2 cellular contexts compared by ENCODE assay signal in genomic region chr1:181083842-181084605, GRCh38.
A peak's percentile ranks its signal among the peaks of the same experiment; 100 is the strongest.
TF ChIP-seq lines count a peak whose summit lies in the region.

No MANE protein-coding gene starts in this region.

TF ChIP-seq in K562, 482 proteins besides CTCF, POLR2A, EP300 and RAD21 (continued from another document and continues in another):
- TF ChIP-seq, protein P1, sequence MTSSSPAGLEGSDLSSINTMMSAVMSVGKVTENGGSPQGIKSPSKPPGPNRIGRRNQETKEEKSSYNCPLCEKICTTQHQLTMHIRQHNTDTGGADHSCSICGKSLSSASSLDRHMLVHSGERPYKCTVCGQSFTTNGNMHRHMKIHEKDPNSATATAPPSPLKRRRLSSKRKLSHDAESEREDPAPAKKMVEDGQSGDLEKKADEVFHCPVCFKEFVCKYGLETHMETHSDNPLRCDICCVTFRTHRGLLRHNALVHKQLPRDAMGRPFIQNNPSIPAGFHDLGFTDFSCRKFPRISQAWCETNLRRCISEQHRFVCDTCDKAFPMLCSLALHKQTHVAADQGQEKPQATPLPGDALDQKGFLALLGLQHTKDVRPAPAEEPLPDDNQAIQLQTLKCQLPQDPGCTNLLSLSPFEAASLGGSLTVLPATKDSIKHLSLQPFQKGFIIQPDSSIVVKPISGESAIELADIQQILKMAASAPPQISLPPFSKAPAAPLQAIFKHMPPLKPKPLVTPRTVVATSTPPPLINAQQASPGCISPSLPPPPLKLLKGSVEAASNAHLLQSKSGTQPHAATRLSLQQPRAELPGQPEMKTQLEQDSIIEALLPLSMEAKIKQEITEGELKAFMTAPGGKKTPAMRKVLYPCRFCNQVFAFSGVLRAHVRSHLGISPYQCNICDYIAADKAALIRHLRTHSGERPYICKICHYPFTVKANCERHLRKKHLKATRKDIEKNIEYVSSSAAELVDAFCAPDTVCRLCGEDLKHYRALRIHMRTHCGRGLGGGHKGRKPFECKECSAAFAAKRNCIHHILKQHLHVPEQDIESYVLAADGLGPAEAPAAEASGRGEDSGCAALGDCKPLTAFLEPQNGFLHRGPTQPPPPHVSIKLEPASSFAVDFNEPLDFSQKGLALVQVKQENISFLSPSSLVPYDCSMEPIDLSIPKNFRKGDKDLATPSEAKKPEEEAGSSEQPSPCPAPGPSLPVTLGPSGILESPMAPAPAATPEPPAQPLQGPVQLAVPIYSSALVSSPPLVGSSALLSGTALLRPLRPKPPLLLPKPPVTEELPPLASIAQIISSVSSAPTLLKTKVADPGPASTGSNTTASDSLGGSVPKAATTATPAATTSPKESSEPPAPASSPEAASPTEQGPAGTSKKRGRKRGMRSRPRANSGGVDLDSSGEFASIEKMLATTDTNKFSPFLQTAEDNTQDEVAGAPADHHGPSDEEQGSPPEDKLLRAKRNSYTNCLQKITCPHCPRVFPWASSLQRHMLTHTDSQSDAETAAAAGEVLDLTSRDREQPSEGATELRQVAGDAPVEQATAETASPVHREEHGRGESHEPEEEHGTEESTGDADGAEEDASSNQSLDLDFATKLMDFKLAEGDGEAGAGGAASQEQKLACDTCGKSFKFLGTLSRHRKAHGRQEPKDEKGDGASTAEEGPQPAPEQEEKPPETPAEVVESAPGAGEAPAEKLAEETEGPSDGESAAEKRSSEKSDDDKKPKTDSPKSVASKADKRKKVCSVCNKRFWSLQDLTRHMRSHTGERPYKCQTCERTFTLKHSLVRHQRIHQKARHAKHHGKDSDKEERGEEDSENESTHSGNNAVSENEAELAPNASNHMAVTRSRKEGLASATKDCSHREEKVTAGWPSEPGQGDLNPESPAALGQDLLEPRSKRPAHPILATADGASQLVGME (CRISPR knock-in tag; IDR thresholded peaks at IDR 0.05), result no peak
- TF ChIP-seq WHSC1 (IDR thresholded peaks at IDR 0.05; ENCODE audit: low read length) (no peak), THRAP3 (IDR thresholded peaks at IDR 0.05; ENCODE audit: borderline replicate concordance) (no peak), ZNF133 (CRISPR knock-in tag; IDR thresholded peaks at IDR 0.05) (no peak), MAZ (CRISPR knock-in tag; conservative IDR thresholded peaks at IDR 0.05 in 1 of 2, IDR thresholded peaks at IDR 0.05 in 1 of 2) (0 out of 4 replicates have a peak, but pooled peaks have one; percentile 43 to 57), TFAP4 (CRISPR knock-in tag; IDR thresholded peaks at IDR 0.05; ENCODE audit: borderline replicate concordance) (peak; percentile 93), ZNF24 (IDR thresholded peaks at IDR 0.05) (peak; percentile 21; the same call in 1 of the 2 replicates), ZNF121 (CRISPR knock-in tag; conservative IDR thresholded peaks at IDR 0.05) (peak; percentile 64), MEIS2 (IDR thresholded peaks at IDR 0.05; ENCODE audit: partially characterized antibody) (peak; percentile 52), NR2C1 (IDR thresholded peaks at IDR 0.05) (peak; percentile 13; the same call in 1 of the 2 replicates), NR2C1 (tag; IDR thresholded peaks at IDR 0.05) (no peak; the same call in 1 of the 2 replicates), CBFA2T3 (IDR thresholded peaks at IDR 0.05) (peak; percentile 50), XRCC5 (IDR thresholded peaks at IDR 0.05; ENCODE audit: low read depth, low read length) (peak; percentile 30; the same call in 1 of the 2 replicates), MCM2 (IDR thresholded peaks at IDR 0.05; ENCODE audit: low read depth) (no peak), HMGN3 (IDR thresholded peaks at IDR 0.05; ENCODE audit: borderline replicate concordance, extremely low read depth, insufficient read length, low read depth, low read length) (no peak), CHD1 (IDR thresholded peaks at IDR 0.05; ENCODE audit: low read length) (no peak), POLR2H (tag; IDR thresholded peaks at IDR 0.05; ENCODE audit: low read depth) (no peak), ZEB2 (IDR thresholded peaks at IDR 0.05) (0 out of 2 replicates have a peak, but pooled peaks have one; percentile 18), RB1 (IDR thresholded peaks at IDR 0.05; ENCODE audit: low read depth) (peak; percentile 26; the same call in 1 of the 2 replicates)
- TF ChIP-seq, protein P2, sequence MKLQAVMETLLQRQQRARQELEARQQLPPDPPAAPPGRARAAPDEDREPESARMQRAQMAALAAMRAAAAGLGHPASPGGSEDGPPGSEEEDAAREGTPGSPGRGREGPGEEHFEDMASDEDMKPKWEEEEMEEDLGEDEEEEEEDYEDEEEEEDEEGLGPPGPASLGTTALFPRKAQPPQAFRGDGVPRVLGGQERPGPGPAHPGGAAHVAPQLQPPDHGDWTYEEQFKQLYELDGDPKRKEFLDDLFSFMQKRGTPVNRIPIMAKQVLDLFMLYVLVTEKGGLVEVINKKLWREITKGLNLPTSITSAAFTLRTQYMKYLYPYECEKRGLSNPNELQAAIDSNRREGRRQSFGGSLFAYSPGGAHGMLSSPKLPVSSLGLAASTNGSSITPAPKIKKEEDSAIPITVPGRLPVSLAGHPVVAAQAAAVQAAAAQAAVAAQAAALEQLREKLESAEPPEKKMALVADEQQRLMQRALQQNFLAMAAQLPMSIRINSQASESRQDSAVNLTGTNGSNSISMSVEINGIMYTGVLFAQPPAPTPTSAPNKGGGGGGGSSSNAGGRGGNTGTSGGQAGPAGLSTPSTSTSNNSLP (IDR thresholded peaks at IDR 0.05; ENCODE audit: borderline replicate concordance, low read depth, low read length), result no peak
- TF ChIP-seq, protein P3, sequence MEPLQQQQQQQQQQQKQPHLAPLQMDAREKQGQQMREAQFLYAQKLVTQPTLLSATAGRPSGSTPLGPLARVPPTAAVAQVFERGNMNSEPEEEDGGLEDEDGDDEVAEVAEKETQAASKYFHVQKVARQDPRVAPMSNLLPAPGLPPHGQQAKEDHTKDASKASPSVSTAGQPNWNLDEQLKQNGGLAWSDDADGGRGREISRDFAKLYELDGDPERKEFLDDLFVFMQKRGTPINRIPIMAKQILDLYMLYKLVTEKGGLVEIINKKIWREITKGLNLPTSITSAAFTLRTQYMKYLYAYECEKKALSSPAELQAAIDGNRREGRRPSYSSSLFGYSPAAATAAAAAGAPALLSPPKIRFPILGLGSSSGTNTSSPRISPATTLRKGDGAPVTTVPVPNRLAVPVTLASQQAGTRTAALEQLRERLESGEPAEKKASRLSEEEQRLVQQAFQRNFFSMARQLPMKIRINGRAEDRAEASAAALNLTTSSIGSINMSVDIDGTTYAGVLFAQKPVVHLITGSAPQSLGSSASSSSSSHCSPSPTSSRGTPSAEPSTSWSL (CRISPR knock-in tag; IDR thresholded peaks at IDR 0.05; ENCODE audit: borderline replicate concordance), result no peak

TF ChIP-seq in HepG2, 621 proteins besides CTCF, POLR2A, EP300 and RAD21 (continued from another document and continues in another):
- TF ChIP-seq TRIM22 (IDR thresholded peaks at IDR 0.05) (no peak), NFE2L2 (IDR thresholded peaks at IDR 0.05; ENCODE audit: low read length) (no peak), AHR (CRISPR knock-in tag; IDR thresholded peaks at IDR 0.05) (no peak), ZZZ3 (CRISPR knock-in tag; IDR thresholded peaks at IDR 0.05; ENCODE audit: borderline replicate concordance) (no peak), GLI4 (CRISPR knock-in tag; IDR thresholded peaks at IDR 0.05; ENCODE audit: borderline replicate concordance) (no peak), ZFP90 (CRISPR knock-in tag; IDR thresholded peaks at IDR 0.05; ENCODE audit: borderline replicate concordance) (no peak), TEAD2 (CRISPR knock-in tag; IDR thresholded peaks at IDR 0.05) (no peak), ZNF644 (CRISPR knock-in tag; IDR thresholded peaks at IDR 0.05; ENCODE audit: low read depth) (no peak), KLF6 (CRISPR knock-in tag; IDR thresholded peaks at IDR 0.05) (no peak), TBX2 (CRISPR knock-in tag; IDR thresholded peaks at IDR 0.05; ENCODE audit: borderline replicate concordance) (no peak), NFIC (IDR thresholded peaks at IDR 0.05; ENCODE audit: low read length) (no peak), STAG1 (CRISPR knock-in tag; IDR thresholded peaks at IDR 0.05) (peak; percentile 92), GFI1 (CRISPR knock-in tag; IDR thresholded peaks at IDR 0.05; ENCODE audit: borderline replicate concordance) (0 out of 2 replicates have a peak, but pooled peaks have one; percentile 34), CHD4 (IDR thresholded peaks at IDR 0.05; ENCODE audit: borderline replicate concordance, low read length) (no peak), LCORL (IDR thresholded peaks at IDR 0.05) (no peak), LCORL (CRISPR knock-in tag; IDR thresholded peaks at IDR 0.05) (peak; percentile 39; the same call in 1 of the 2 replicates), RNF2 (conservative IDR thresholded peaks at IDR 0.05; ENCODE audit: low read depth) (no peak), ELF4 (CRISPR knock-in tag; IDR thresholded peaks at IDR 0.05; ENCODE audit: borderline replicate concordance) (no peak), GATAD1 (CRISPR knock-in tag; IDR thresholded peaks at IDR 0.05) (no peak), ZNF773 (CRISPR knock-in tag; IDR thresholded peaks at IDR 0.05; ENCODE audit: borderline replicate concordance) (no peak), ATRX (CRISPR knock-in tag; IDR thresholded peaks at IDR 0.05; ENCODE audit: borderline replicate concordance) (no peak), ZNF12 (CRISPR knock-in tag; IDR thresholded peaks at IDR 0.05) (no peak), PAWR (CRISPR knock-in tag; IDR thresholded peaks at IDR 0.05; ENCODE audit: borderline replicate concordance) (no peak), SP140L (CRISPR knock-in tag; IDR thresholded peaks at IDR 0.05; ENCODE audit: borderline replicate concordance) (no peak), ZNF672 (CRISPR knock-in tag; IDR thresholded peaks at IDR 0.05) (no peak), ARNT (IDR thresholded peaks at IDR 0.05) (no peak), ZNF124 (CRISPR knock-in tag; IDR thresholded peaks at IDR 0.05) (no peak)
- TF ChIP-seq, protein P4, sequence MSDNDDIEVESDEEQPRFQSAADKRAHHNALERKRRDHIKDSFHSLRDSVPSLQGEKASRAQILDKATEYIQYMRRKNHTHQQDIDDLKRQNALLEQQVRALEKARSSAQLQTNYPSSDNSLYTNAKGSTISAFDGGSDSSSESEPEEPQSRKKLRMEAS (IDR thresholded peaks at IDR 0.05), result no peak
- TF ChIP-seq, protein P5, sequence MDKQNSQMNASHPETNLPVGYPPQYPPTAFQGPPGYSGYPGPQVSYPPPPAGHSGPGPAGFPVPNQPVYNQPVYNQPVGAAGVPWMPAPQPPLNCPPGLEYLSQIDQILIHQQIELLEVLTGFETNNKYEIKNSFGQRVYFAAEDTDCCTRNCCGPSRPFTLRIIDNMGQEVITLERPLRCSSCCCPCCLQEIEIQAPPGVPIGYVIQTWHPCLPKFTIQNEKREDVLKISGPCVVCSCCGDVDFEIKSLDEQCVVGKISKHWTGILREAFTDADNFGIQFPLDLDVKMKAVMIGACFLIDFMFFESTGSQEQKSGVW (CRISPR knock-in tag; IDR thresholded peaks at IDR 0.05; ENCODE audit: borderline replicate concordance), result no peak
- TF ChIP-seq, protein P6, sequence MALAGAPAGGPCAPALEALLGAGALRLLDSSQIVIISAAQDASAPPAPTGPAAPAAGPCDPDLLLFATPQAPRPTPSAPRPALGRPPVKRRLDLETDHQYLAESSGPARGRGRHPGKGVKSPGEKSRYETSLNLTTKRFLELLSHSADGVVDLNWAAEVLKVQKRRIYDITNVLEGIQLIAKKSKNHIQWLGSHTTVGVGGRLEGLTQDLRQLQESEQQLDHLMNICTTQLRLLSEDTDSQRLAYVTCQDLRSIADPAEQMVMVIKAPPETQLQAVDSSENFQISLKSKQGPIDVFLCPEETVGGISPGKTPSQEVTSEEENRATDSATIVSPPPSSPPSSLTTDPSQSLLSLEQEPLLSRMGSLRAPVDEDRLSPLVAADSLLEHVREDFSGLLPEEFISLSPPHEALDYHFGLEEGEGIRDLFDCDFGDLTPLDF (CRISPR knock-in tag; IDR thresholded peaks at IDR 0.05), result no peak
- TF ChIP-seq, protein P7, sequence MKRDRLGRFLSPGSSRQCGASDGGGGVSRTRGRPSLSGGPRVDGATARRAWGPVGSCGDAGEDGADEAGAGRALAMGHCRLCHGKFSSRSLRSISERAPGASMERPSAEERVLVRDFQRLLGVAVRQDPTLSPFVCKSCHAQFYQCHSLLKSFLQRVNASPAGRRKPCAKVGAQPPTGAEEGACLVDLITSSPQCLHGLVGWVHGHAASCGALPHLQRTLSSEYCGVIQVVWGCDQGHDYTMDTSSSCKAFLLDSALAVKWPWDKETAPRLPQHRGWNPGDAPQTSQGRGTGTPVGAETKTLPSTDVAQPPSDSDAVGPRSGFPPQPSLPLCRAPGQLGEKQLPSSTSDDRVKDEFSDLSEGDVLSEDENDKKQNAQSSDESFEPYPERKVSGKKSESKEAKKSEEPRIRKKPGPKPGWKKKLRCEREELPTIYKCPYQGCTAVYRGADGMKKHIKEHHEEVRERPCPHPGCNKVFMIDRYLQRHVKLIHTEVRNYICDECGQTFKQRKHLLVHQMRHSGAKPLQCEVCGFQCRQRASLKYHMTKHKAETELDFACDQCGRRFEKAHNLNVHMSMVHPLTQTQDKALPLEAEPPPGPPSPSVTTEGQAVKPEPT (CRISPR knock-in tag; IDR thresholded peaks at IDR 0.05; ENCODE audit: low read depth), result no peak
- TF ChIP-seq, protein P8, sequence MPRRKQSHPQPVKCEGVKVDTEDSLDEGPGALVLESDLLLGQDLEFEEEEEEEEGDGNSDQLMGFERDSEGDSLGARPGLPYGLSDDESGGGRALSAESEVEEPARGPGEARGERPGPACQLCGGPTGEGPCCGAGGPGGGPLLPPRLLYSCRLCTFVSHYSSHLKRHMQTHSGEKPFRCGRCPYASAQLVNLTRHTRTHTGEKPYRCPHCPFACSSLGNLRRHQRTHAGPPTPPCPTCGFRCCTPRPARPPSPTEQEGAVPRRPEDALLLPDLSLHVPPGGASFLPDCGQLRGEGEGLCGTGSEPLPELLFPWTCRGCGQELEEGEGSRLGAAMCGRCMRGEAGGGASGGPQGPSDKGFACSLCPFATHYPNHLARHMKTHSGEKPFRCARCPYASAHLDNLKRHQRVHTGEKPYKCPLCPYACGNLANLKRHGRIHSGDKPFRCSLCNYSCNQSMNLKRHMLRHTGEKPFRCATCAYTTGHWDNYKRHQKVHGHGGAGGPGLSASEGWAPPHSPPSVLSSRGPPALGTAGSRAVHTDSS (CRISPR knock-in tag; conservative IDR thresholded peaks at IDR 0.05), result no peak
